In the genomic region with DNA sequence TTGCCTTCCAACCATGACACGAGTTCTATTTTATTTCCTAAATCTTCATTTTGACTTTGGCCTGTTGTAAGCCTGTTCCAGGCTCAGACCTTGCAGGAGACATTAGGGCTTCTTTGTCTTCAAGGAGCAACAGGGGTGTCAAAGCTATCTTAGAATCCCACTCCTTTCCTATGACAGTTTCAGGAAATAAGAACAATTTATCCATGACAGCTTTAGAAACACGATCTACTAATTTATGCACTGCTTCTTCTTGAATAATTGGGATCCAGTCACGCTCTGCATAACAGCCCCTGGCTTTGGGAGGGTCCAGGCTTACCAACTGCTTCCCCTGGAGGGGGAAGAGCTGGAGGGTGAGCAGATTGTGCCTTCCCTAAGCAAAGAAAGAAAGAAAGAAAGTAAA, we compare ENCODE assay signal across 29 cellular contexts.
"Had no signal": no experiment of that assay in that cellular context is flagged by ENCODE, and none has a peak within 500 bp of the region (broad histone marks: within the 10 kb centered on the region; RNA-seq: fewer than 3 reads in every experiment).

No MANE protein-coding gene starts in this region.

- H3K4me1 ChIP-seq: gastrocnemius medialis, heart left ventricle, right lobe of liver, stomach, thyroid gland, vagina had no signal

- DNase-seq: cortex of kidney; effector CD4-positive, alpha-beta T cell; foreskin fibroblast; gastrocnemius medialis; heart left ventricle; kidney; mucosa of descending colon; naive B cell; occipital lobe; ovary; posterior cingulate gyrus; right lobe of liver; small intestine; stimulated activated CD4-positive, alpha-beta T cell treated with anti-CD3 and anti-CD28 coated beads, Interleukin-1b, Interleukin-23, amount 100 ng/mL, for 48 hours; stimulated activated CD4-positive, alpha-beta T cell treated with anti-CD3 and anti-CD28 coated beads, Interleukin-4, amount 100 ng/mL, for 24 hours; stimulated activated naive CD4-positive, alpha-beta T cell treated with Interleukin-2 at 50 U/mL for 16 hours; stomach; thyroid gland; trophoblast cell had no signal

- H3K36me3 ChIP-seq: gastrocnemius medialis, heart left ventricle, ovary, right lobe of liver, stomach, thyroid gland, vagina had no signal

- H3K79me2 ChIP-seq: hepatocyte had no signal

- H3K27me3 ChIP-seq: gastrocnemius medialis, heart left ventricle, hepatocyte, ovary, right lobe of liver, stomach, thyroid gland, vagina had no signal

- H3K4me2 ChIP-seq: hepatocyte had no signal

- ATAC-seq: esophagus mucosa; gastrocnemius medialis; heart left ventricle; left lobe of liver; mucosa of descending colon; natural killer cell treated with Interleukin-12 subunit alpha and Interleukin-12 subunit beta and Interleukin-15 and Interleukin-18, amount 100 ng/mL, for 72 hours; right lobe of liver; stimulated activated effector memory CD8-positive, alpha-beta T cell treated with anti-CD3 and anti-CD28 coated beads, Interleukin-12 subunit alpha, Interleukin-12 subunit beta, amount 100 ng/mL, for 72 hours had no signal

- H3K27ac Mint-ChIP-seq: memory B cell; mesothelial cell of epicardium; naive B cell; natural killer cell treated with Interleukin-12 subunit alpha and Interleukin-12 subunit beta and Interleukin-15 and Interleukin-18, amount 100 ng/mL, for 72 hours; stimulated activated effector memory CD8-positive, alpha-beta T cell treated with anti-CD3 and anti-CD28 coated beads, Interleukin-12 subunit alpha, Interleukin-12 subunit beta, amount 100 ng/mL, for 72 hours had no signal

- H3K4me3 ChIP-seq: gastrocnemius medialis, heart left ventricle, hepatocyte, lung, mucosa of descending colon, ovary, right lobe of liver, stomach, thyroid gland, vagina had no signal

- H3K9me3 ChIP-seq: gastrocnemius medialis, heart left ventricle, mucosa of descending colon, ovary, right lobe of liver, stomach, thyroid gland, vagina had no signal

- H3K36me3 Mint-ChIP-seq: memory B cell; mesothelial cell of epicardium; naive B cell; natural killer cell treated with Interleukin-12 subunit alpha and Interleukin-12 subunit beta and Interleukin-15 and Interleukin-18, amount 100 ng/mL, for 72 hours; stimulated activated effector memory CD8-positive, alpha-beta T cell treated with anti-CD3 and anti-CD28 coated beads, Interleukin-12 subunit alpha, Interleukin-12 subunit beta, amount 100 ng/mL, for 72 hours had no signal

- H3K4me1 Mint-ChIP-seq: memory B cell; mesothelial cell of epicardium; naive B cell; stimulated activated effector memory CD8-positive, alpha-beta T cell treated with anti-CD3 and anti-CD28 coated beads, Interleukin-12 subunit alpha, Interleukin-12 subunit beta, amount 100 ng/mL, for 72 hours had no signal

- H3K27me3 Mint-ChIP-seq: memory B cell; naive B cell; natural killer cell treated with Interleukin-12 subunit alpha and Interleukin-12 subunit beta and Interleukin-15 and Interleukin-18, amount 100 ng/mL, for 72 hours had no signal

- H3K4me3 Mint-ChIP-seq: memory B cell; mesothelial cell of epicardium; naive B cell; natural killer cell treated with Interleukin-12 subunit alpha and Interleukin-12 subunit beta and Interleukin-15 and Interleukin-18, amount 100 ng/mL, for 72 hours; stimulated activated effector memory CD8-positive, alpha-beta T cell treated with anti-CD3 and anti-CD28 coated beads, Interleukin-12 subunit alpha, Interleukin-12 subunit beta, amount 100 ng/mL, for 72 hours had no signal

- H2AFZ ChIP-seq: hepatocyte had no signal

- FAIRE-seq: kidney, small intestine had no signal

- H3K27ac ChIP-seq: epithelial cell of prostate, gastrocnemius medialis, heart left ventricle, hepatocyte, ovary, right lobe of liver, stomach, thyroid gland, vagina had no signal
